ENCODE assay signal across 11 cellular contexts in genomic region chr1:151054971-151055547, GRCh38. TPM values are rescaled to one million over a fixed set of nuclear protein-coding genes. Genes with fewer than 3 reads are reported as not detected.
DNase-seq lines count a peak whose midpoint lies in the region; ATAC-seq, FAIRE-seq and TF ChIP-seq lines count a peak whose summit lies in the region.
"Had no signal": no experiment of that assay in that cellular context is flagged by ENCODE, and none has a peak within 500 bp of the region (broad histone marks: within the 10 kb centered on the region; RNA-seq: fewer than 3 reads in every experiment).

No MANE protein-coding gene starts in this region.

- H3K27me3 Mint-ChIP-seq in HFFc6 (ENCODE audit: insufficient read depth) (peaks cover 4% of the 10 kb centered on the region), natural killer cell (ENCODE audit: low read depth in 2 of 2) (no peaks in the 10 kb centered on the region)

- H2AFZ ChIP-seq in ACC112 (ENCODE audit: low read length, unreplicated experiment) (no peak overlapping the region), GM12878 (ENCODE audit: control insufficient read depth, low read depth, low read length) (no peak overlapping the region)

- in situ Hi-C loops in GM12878 (cut with MboI), result no loop called here

- no peaks in the 10 kb centered on the region for H3K9me3 ChIP-seq in GM12878 (replicated peaks; ENCODE audit: control insufficient read depth, insufficient read depth, low read length)

- H3K9me3 Mint-ChIP-seq in HFFc6, result no peaks in the 10 kb centered on the region
- no peaks in the 10 kb centered on the region for H3K9me3 Mint-ChIP-seq in natural killer cell

- TF ChIP-seq CTCF in HFFc6 (IDR thresholded peaks at IDR 0.05) (no peak), GM12878 (IDR thresholded peaks at IDR 0.05 in 2 of 3, conservative IDR thresholded peaks at IDR 0.05 in 1 of 3; ENCODE audit: control insufficient read depth in 2 of 3, extremely low read depth in 1 of 3, insufficient read depth in 1 of 3, low read depth in 3 of 3, low read length in 3 of 3) (no peak), natural killer cell (IDR thresholded peaks at IDR 0.05) (no peak)

- H3K36me3 Mint-ChIP-seq in HFFc6 (ENCODE audit: low read depth), result peaks cover 53% of the 10 kb centered on the region
- peaks cover 43% of the 10 kb centered on the region for H3K36me3 Mint-ChIP-seq in natural killer cell

- TF ChIP-seq RAD21 in GM12878 (IDR thresholded peaks at IDR 0.05; ENCODE audit: insufficient read depth, low read depth, low read length), result no peak

- H3K79me2 ChIP-seq in ACC112 (ENCODE audit: control insufficient read depth, insufficient read depth, low read length, unreplicated experiment) (peaks cover 62% of the 10 kb centered on the region), GM12878 (ENCODE audit: control insufficient read depth, insufficient read depth, low read length) (peaks cover 51% of the 10 kb centered on the region)

- intact Hi-C loops in GM12878 (cut with micrococcal nuclease; ENCODE audit: unreplicated experiment), result no loop called here
- intact Hi-C loops in natural killer cell (cut with micrococcal nuclease), result loop anchor here (5.0 kb wide), 3 partner anchors 33 to 483 kb away; partner anchors contain the start of gene ZNF687

- peaks cover 37% of the 10 kb centered on the region for H3K4me1 Mint-ChIP-seq in HFFc6 (ENCODE audit: low read depth)
- peaks cover 77 to 80% of the 10 kb centered on the region in 2 donors for H3K4me1 Mint-ChIP-seq in natural killer cell

- WGBS in GM12878 (ENCODE audit: insufficient coverage, insufficient replicate concordance, low lambda C conversion rate, missing lambda C conversion rate), result 84% methylated on average over 4 of the region's 4 CpGs

- no peak for DNase-seq in HFFc6
- no peak for DNase-seq in GM12878 (ENCODE audit: low read depth, low spot score)
- no peak for DNase-seq in natural killer cell
- DNase-seq in SIG-M5 treated with dmso at 0.1 percent for 504 hours (lab: John Stamatoyannopoulos, UW; ENCODE audit: unreplicated experiment), result no peak
- DNase-seq: amniotic stem cell, NCI-H2081 had no signal

- H3K4me3 Mint-ChIP-seq in HFFc6 (no peak overlapping the region), natural killer cell (peak overlapping the region; percentile 92)

- no peaks in the 10 kb centered on the region for H3K27me3 ChIP-seq in ACC112 (ENCODE audit: insufficient read depth, low read length)
- H3K27me3 ChIP-seq in GM12878 (replicated peaks in 1 of 2; ENCODE audit: control insufficient read depth in 2 of 2, insufficient read depth in 2 of 2, low read length in 1 of 2), result no peaks in the 10 kb centered on the region

- CTCF ChIA-PET in GM12878 (lab: Yijun Ruan, JAX), result interaction anchor here (0.9 to 4.1 kb wide), 5 partner anchors 10 to 102 kb away, joined by 3 to 12 read pairs (median 4); partner anchors contain the start of gene TNFAIP8L2

- H3K27ac ChIP-seq in ACC112 (ENCODE audit: low read depth, low read length) (0 out of 2 replicates have a peak overlapping the region, but pooled peaks have one; percentile 40), GM12878 (ENCODE audit: control insufficient read depth, insufficient read depth) (peak overlapping the region; percentile 97; the same call in 1 of the 2 replicates)

- H3K27ac Mint-ChIP-seq in HFFc6 (peak overlapping the region; percentile 99; the same call in 1 of the 2 replicates), natural killer cell (peak overlapping the region; percentile 98 to 99)

- peaks cover 3% of the 10 kb centered on the region; the same call in 1 of the 2 replicates for H4K20me1 ChIP-seq in GM12878 (ENCODE audit: control insufficient read depth, insufficient read depth)

- H3K9ac ChIP-seq in GM12878 (ENCODE audit: control insufficient read depth, insufficient read depth, low read length), result peak overlapping the region; percentile 28; the same call in 1 of the 2 replicates

- H3K36me3 ChIP-seq in ACC112 (ENCODE audit: insufficient read depth, low read length), result peaks cover 23% of the 10 kb centered on the region
- peaks cover 14 to 44% of the 10 kb centered on the region in 2 experiments for H3K36me3 ChIP-seq in GM12878 (ENCODE audit: control insufficient read depth in 2 of 2, insufficient read depth in 2 of 2, low read length in 1 of 2)

- H3K4me3 ChIP-seq in ACC112 (ENCODE audit: low read depth, low read length), result no peak overlapping the region
- H3K4me3 ChIP-seq in GM12878, result no peak overlapping the region

- RAD21 ChIA-PET in GM12878 (lab: Charles Lee; ENCODE audit: unreplicated experiment), result interaction anchor here (0.8 kb wide), 1 partner anchor 60 kb away, joined by 3 read pairs; no protein-coding TSS in a partner anchor

- BruUV-seq in GM12878 (replicated peaks; lab: Mats Ljungman, UMichigan), result no TSS peak

- no peak for TF ChIP-seq POLR2A in GM12878 (IDR thresholded peaks at IDR 0.05; ENCODE audit: low read depth, low read length)

- FAIRE-seq in GM12878 (lab: Jason Lieb, UNC), result no peak
- FAIRE-seq: endometrium had no signal

- H3K4me2 ChIP-seq in GM12878 (ENCODE audit: control insufficient read depth, insufficient read depth), result peak overlapping the region; percentile 74; the same call in 1 of the 2 replicates

- no peak for TF ChIP-seq EP300 in GM12878 (IDR thresholded peaks at IDR 0.05; ENCODE audit: borderline replicate concordance in 1 of 2, control insufficient read depth in 1 of 2, low read depth in 2 of 2, low read length in 2 of 2)

- SMC1A ChIA-PET in GM12878 (lab: Charles Lee; ENCODE audit: uncharacterized antibody, unreplicated experiment), result interaction anchor here (1.2 to 1.4 kb wide), 2 partner anchors 13 to 45 kb away, joined by 4 read pairs; no protein-coding TSS in a partner anchor

- H3K4me1 ChIP-seq in ACC112 (ENCODE audit: control insufficient read depth, insufficient read depth, low read length, unreplicated experiment), result peaks cover 31% of the 10 kb centered on the region
- peaks cover 24% of the 10 kb centered on the region for H3K4me1 ChIP-seq in GM12878 (ENCODE audit: control insufficient read depth, insufficient read depth, low read length)

- POLR2A ChIA-PET in GM12878 (lab: Charles Lee), result interaction anchor here (0.6 to 1.2 kb wide), 2 partner anchors 11 to 462 kb away, joined by 4 read pairs; no protein-coding TSS in a partner anchor

- no peak for ATAC-seq in GM12878
- ATAC-seq in natural killer cell, result no peak
- ATAC-seq in GM21786 (IDR thresholded peaks at IDR 0.05; ENCODE audit: unreplicated experiment), result no peak
- no peak for ATAC-seq in HG02884 (IDR thresholded peaks at IDR 0.05; ENCODE audit: unreplicated experiment)
- no peak for ATAC-seq in GM19023 (IDR thresholded peaks at IDR 0.05; ENCODE audit: unreplicated experiment)

RNA-seq across cellular contexts. Expression of gene CDC42SE1, which starts 4.4 kb away (rescaled TPM):
- 10 to 100 TPM; 63.2 to 75.1 (median 68.3) TPM for total RNA-seq in HFFc6 (2021; fragmentation: NEBNext Ultra II Directional; extraction: Animal tissue kit (Norgen Biotek cat#: 25700))
- total RNA-seq in GM12878 (2013; cell fraction: nucleolus; rRNA removed), result 111 and 115 TPM in 2 replicates
- 75.6 and 97.3 TPM in 2 replicates for total RNA-seq in GM12878 (2014; rRNA removed)
- total RNA-seq in GM12878 (2014; rRNA removed; fragmentation: Illumina TruSeq; extraction: Trizol), result 81.3 and 81.6 TPM in 2 replicates
- 94.2 and 94.9 TPM in 2 replicates for total RNA-seq in GM12878 (2021)
- polyA plus RNA-seq in GM12878 (2011; ENCODE audit: low read depth), result 45.6 TPM
- 103 and 112 TPM in 2 replicates for polyA plus RNA-seq in GM12878 (2011; rRNA removed)
- 82.9 and 86.8 TPM in 2 replicates for polyA plus RNA-seq in GM12878 (2011; cell fraction: cytosol; rRNA removed)
- polyA plus RNA-seq in GM12878 (2011; cell fraction: nucleus; rRNA removed), result 107 and 171 TPM in 2 replicates
- 54.6 and 55.6 TPM in 2 replicates for polyA plus RNA-seq in GM12878 (2012)
- 104 and 122 TPM in 2 replicates for polyA plus RNA-seq in GM12878 (2014; fragmentation: Illumina TruSeq; extraction: Trizol)
- 10 to 100 TPM; 36.9 to 38.0 TPM for polyA plus RNA-seq in GM12878 (2014; fragmentation: Nextera tagmentation; extraction: Ambion mirVana)
- polyA plus RNA-seq in GM12878 (2014; rRNA removed), result 68.1 and 72.9 TPM in 2 replicates
- polyA plus RNA-seq in GM12878 (2016; fragmentation: Nextera tagmentation; extraction: Ambion mirVana), result 10 to 100 TPM; 35.7 to 40.6 TPM
- polyA minus RNA-seq in GM12878 (2011; rRNA and poly(A)+ RNA removed), result 79.7 and 91.0 TPM in 2 replicates
- polyA minus RNA-seq in GM12878 (2011; cell fraction: cytosol; rRNA and poly(A)+ RNA removed), result 23.9 and 29.4 TPM in 2 replicates
- 24.2 and 29.6 TPM in 2 replicates for polyA minus RNA-seq in GM12878 (2011; cell fraction: nucleus; rRNA and poly(A)+ RNA removed)
- total RNA-seq in natural killer cell, result 100 to 1,000 TPM; 555 to 792 (median 752) TPM

RNA-seq across cellular contexts. Expression of gene MLLT11, which starts 5.1 kb away (rescaled TPM):
- total RNA-seq in HFFc6 (2021; fragmentation: NEBNext Ultra II Directional; extraction: Animal tissue kit (Norgen Biotek cat#: 25700)), result 10 to 100 TPM in 4 of 6 experiments, 1 to 10 TPM in 2; 9.3 to 11.7 (median 10.8) TPM
- total RNA-seq in GM12878 (2013; cell fraction: nucleolus; rRNA removed), result 2.8 and 3.2 TPM in 2 replicates
- total RNA-seq in GM12878 (2014; rRNA removed) (6.2 and 8.1 TPM in 2 replicates), GM12878 (2014; rRNA removed; fragmentation: Illumina TruSeq; extraction: Trizol) (7.1 and 7.6 TPM in 2 replicates), GM12878 (2021) (7.0 TPM in 2 replicates), natural killer cell (10 to 100 TPM; 11.2 to 18.6 (median 17.6) TPM)
- polyA plus RNA-seq in GM12878 (2011; ENCODE audit: low read depth), result 2.5 TPM
- polyA plus RNA-seq in GM12878 (2011; rRNA removed) (7.6 and 10.1 TPM in 2 replicates), GM12878 (2014; fragmentation: Illumina TruSeq; extraction: Trizol) (14.2 and 16.0 TPM in 2 replicates), GM12878 (2014; fragmentation: Nextera tagmentation; extraction: Ambion mirVana) (10 to 100 TPM; 17.8 to 27.3 TPM), GM12878 (2014; rRNA removed) (6.9 and 8.2 TPM in 2 replicates), GM12878 (2016; fragmentation: Nextera tagmentation; extraction: Ambion mirVana) (10 to 100 TPM; 10.1 to 10.4 TPM)
- 5.0 and 5.2 TPM in 2 replicates for polyA plus RNA-seq in GM12878 (2011; cell fraction: cytosol; rRNA removed)
- polyA plus RNA-seq in GM12878 (2011; cell fraction: nucleus; rRNA removed), result 4.1 and 5.9 TPM in 2 replicates
- polyA plus RNA-seq in GM12878 (2012), result 3.1 and 3.7 TPM in 2 replicates
- polyA minus RNA-seq in GM12878 (2011; rRNA and poly(A)+ RNA removed), result 2.5 and 3.2 TPM in 2 replicates
- polyA minus RNA-seq in GM12878 (2011; cell fraction: cytosol; rRNA and poly(A)+ RNA removed), result 0.94 and 1.5 TPM in 2 replicates
- polyA minus RNA-seq in GM12878 (2011; cell fraction: nucleus; rRNA and poly(A)+ RNA removed), result 1.6 and 1.9 TPM in 2 replicates

RNA-seq across cellular contexts. Expression of gene C1orf56, which starts 7.5 kb away (rescaled TPM):
- 1 to 10 TPM; 3.0 to 6.6 (median 4.6) TPM for total RNA-seq in HFFc6 (2021; fragmentation: NEBNext Ultra II Directional; extraction: Animal tissue kit (Norgen Biotek cat#: 25700))
- 1.5 and 1.8 TPM in 2 replicates for total RNA-seq in GM12878 (2013; cell fraction: nucleolus; rRNA removed)
- total RNA-seq in GM12878 (2014; rRNA removed), result 1.3 and 1.5 TPM in 2 replicates
- 0.67 and 1.2 TPM in 2 replicates for total RNA-seq in GM12878 (2014; rRNA removed; fragmentation: Illumina TruSeq; extraction: Trizol)
- total RNA-seq in GM12878 (2021), result 1.5 and 1.6 TPM in 2 replicates
- 0.47 TPM for polyA plus RNA-seq in GM12878 (2011; ENCODE audit: low read depth)
- 0.22 and 0.24 TPM in 2 replicates for polyA plus RNA-seq in GM12878 (2011; rRNA removed)
- 0.30 and 0.32 TPM in 2 replicates for polyA plus RNA-seq in GM12878 (2011; cell fraction: cytosol; rRNA removed)
- 0.33 and 0.34 TPM in 2 replicates for polyA plus RNA-seq in GM12878 (2011; cell fraction: nucleus; rRNA removed)
- 1.8 and 2.6 TPM in 2 replicates for polyA plus RNA-seq in GM12878 (2012)
- 0.29 and 1.6 TPM in 2 replicates for polyA plus RNA-seq in GM12878 (2014; fragmentation: Illumina TruSeq; extraction: Trizol)
- 1 to 10 TPM; 5.5 to 8.4 TPM for polyA plus RNA-seq in GM12878 (2014; fragmentation: Nextera tagmentation; extraction: Ambion mirVana)
- polyA plus RNA-seq in GM12878 (2014; rRNA removed), result 1.1 and 1.6 TPM in 2 replicates
- 10 to 100 TPM; 12.8 to 15.5 TPM for polyA plus RNA-seq in GM12878 (2016; fragmentation: Nextera tagmentation; extraction: Ambion mirVana)
- polyA minus RNA-seq in GM12878 (2011; rRNA and poly(A)+ RNA removed), result 0.31 and 0.37 TPM in 2 replicates
- not detected in 2 replicates for polyA minus RNA-seq in GM12878 (2011; cell fraction: cytosol; rRNA and poly(A)+ RNA removed)
- 0.48 and 1.1 TPM in 2 replicates for polyA minus RNA-seq in GM12878 (2011; cell fraction: nucleus; rRNA and poly(A)+ RNA removed)
- 1 to 10 TPM; 1.6 to 3.3 (median 1.9) TPM for total RNA-seq in natural killer cell

RNA-seq across cellular contexts. Expression of gene GABPB2, which starts 15.5 kb away (rescaled TPM):
- total RNA-seq in HFFc6 (2021; fragmentation: NEBNext Ultra II Directional; extraction: Animal tissue kit (Norgen Biotek cat#: 25700)), result 10 to 100 TPM; 10.6 to 12.2 (median 11.5) TPM
- total RNA-seq in GM12878 (2013; cell fraction: nucleolus; rRNA removed), result 9.6 and 10.0 TPM in 2 replicates
- total RNA-seq in GM12878 (2014; rRNA removed), result 6.1 and 7.6 TPM in 2 replicates
- total RNA-seq in GM12878 (2014; rRNA removed; fragmentation: Illumina TruSeq; extraction: Trizol), result 9.7 and 10.5 TPM in 2 replicates
- total RNA-seq in GM12878 (2021), result 8.8 and 9.4 TPM in 2 replicates
- 2.9 TPM for polyA plus RNA-seq in GM12878 (2011; ENCODE audit: low read depth)
- polyA plus RNA-seq in GM12878 (2011; rRNA removed), result 7.5 and 7.9 TPM in 2 replicates
- 4.9 and 6.8 TPM in 2 replicates for polyA plus RNA-seq in GM12878 (2011; cell fraction: cytosol; rRNA removed)
- 2.7 and 4.0 TPM in 2 replicates for polyA plus RNA-seq in GM12878 (2011; cell fraction: nucleus; rRNA removed)
- polyA plus RNA-seq in GM12878 (2012), result 4.0 and 4.5 TPM in 2 replicates
- 6.8 and 10.3 TPM in 2 replicates for polyA plus RNA-seq in GM12878 (2014; fragmentation: Illumina TruSeq; extraction: Trizol)
- 1 to 10 TPM; 2.3 to 2.6 TPM for polyA plus RNA-seq in GM12878 (2014; fragmentation: Nextera tagmentation; extraction: Ambion mirVana)
- 7.1 and 7.3 TPM in 2 replicates for polyA plus RNA-seq in GM12878 (2014; rRNA removed)
- 1 to 10 TPM; 4.9 to 6.6 TPM for polyA plus RNA-seq in GM12878 (2016; fragmentation: Nextera tagmentation; extraction: Ambion mirVana)
- 7.1 and 12.4 TPM in 2 replicates for polyA minus RNA-seq in GM12878 (2011; rRNA and poly(A)+ RNA removed)
- polyA minus RNA-seq in GM12878 (2011; cell fraction: cytosol; rRNA and poly(A)+ RNA removed), result 1.7 and 2.0 TPM in 2 replicates
- 1.1 and 1.3 TPM in 2 replicates for polyA minus RNA-seq in GM12878 (2011; cell fraction: nucleus; rRNA and poly(A)+ RNA removed)
- total RNA-seq in natural killer cell, result 10 to 100 TPM; 27.4 to 34.0 (median 30.6) TPM

RNA-seq across cellular contexts. Expression of gene BNIPL, which starts 18.7 kb away (rescaled TPM):
- under 1 TPM in 5 of 6 experiments, not detected in 1; 0.06 to 0.31 (median 0.12) TPM for total RNA-seq in HFFc6 (2021; fragmentation: NEBNext Ultra II Directional; extraction: Animal tissue kit (Norgen Biotek cat#: 25700))
- total RNA-seq in GM12878 (2013; cell fraction: nucleolus; rRNA removed), result 1.3 and 2.5 TPM in 2 replicates
- 0.17 and 0.27 TPM in 2 replicates for total RNA-seq in GM12878 (2014; rRNA removed)
- total RNA-seq in GM12878 (2014; rRNA removed; fragmentation: Illumina TruSeq; extraction: Trizol), result 0.18 TPM in 2 replicates
- 0.11 and 0.33 TPM in 2 replicates for total RNA-seq in GM12878 (2021)
- polyA plus RNA-seq in GM12878 (2011; ENCODE audit: low read depth), result not detected
- polyA plus RNA-seq in GM12878 (2011; rRNA removed), result 0.49 and 0.99 TPM in 2 replicates
- 0.48 and 1.2 TPM in 2 replicates for polyA plus RNA-seq in GM12878 (2011; cell fraction: cytosol; rRNA removed)
- polyA plus RNA-seq in GM12878 (2011; cell fraction: nucleus; rRNA removed), result 1.3 and 2.5 TPM in 2 replicates
- polyA plus RNA-seq in GM12878 (2012), result 0.20 and 0.48 TPM in 2 replicates
- polyA plus RNA-seq in GM12878 (2014; fragmentation: Illumina TruSeq; extraction: Trizol), result 0.12 TPM in 1 of 2 replicates, not detected in the other
- under 1 TPM; 0.05 TPM for polyA plus RNA-seq in GM12878 (2014; fragmentation: Nextera tagmentation; extraction: Ambion mirVana)
- 1.0 and 1.1 TPM in 2 replicates for polyA plus RNA-seq in GM12878 (2014; rRNA removed)
- under 1 TPM; 0.09 to 0.16 TPM for polyA plus RNA-seq in GM12878 (2016; fragmentation: Nextera tagmentation; extraction: Ambion mirVana)
- polyA minus RNA-seq in GM12878 (2011; rRNA and poly(A)+ RNA removed), result 0.37 and 0.77 TPM in 2 replicates
- polyA minus RNA-seq in GM12878 (2011; cell fraction: cytosol; rRNA and poly(A)+ RNA removed), result 0.42 TPM in 1 of 2 replicates, not detected in the other
- 0.36 and 1.1 TPM in 2 replicates for polyA minus RNA-seq in GM12878 (2011; cell fraction: nucleus; rRNA and poly(A)+ RNA removed)
- total RNA-seq in natural killer cell, result under 1 TPM; 0.28 to 0.39 (median 0.33) TPM

Comparison
In these comparisons a context has a peak if more than half of its experiments do, and no peak if none do; other contexts are left out.
1. RNA of gene CDC42SE1, which starts 4.4 kb away (total RNA-seq): 555 to 792 TPM in natural killer cell; 75.6 to 115 TPM in GM12878 and 63.2 to 75.1 TPM in HFFc6; every median in the first group is over 4 times any median in the second.